ENCODE assay signal across 9 cellular contexts in the genomic region with DNA sequence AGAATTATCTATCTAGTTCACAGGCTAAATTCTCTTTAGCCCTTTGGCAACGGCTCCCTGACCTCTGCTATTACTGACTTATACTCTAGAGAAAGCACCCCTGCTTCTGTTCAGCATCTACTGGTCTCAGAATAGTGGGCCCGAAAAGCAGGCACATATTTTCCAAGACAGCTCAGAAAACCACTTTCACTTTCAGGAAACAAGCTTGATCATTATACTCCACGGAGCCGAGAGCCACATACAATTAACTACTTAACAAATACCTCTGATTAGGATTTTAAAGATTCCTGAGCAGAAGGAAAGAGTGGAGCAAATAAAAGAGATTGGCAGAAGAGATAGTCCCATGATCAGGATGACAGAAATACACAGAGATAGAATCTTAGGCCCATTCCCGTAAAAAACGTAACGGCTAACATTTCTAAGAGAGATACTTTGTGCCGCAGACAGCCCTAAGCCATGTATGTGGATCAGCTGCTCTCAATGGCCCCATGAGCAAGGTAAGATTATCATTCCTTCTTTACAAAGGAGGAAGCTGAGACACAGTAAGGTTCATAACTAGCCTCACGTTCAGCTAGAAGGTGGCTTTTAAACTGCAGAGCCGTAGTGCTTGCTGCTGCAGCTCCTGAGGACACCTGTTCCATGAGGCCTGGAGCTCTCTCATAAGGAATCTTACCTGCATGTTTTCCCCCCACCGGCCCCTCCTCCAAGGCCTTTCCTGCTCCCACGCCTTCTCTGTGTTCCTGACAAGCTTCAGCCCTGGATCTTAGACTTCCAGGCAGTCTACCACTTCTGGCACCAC.
DNase-seq lines count a peak whose midpoint lies in the region; ATAC-seq and TF ChIP-seq lines count a peak whose summit lies in the region.
"Had no signal": no experiment of that assay in that cellular context is flagged by ENCODE, and none has a peak within 500 bp of the region (broad histone marks: within the 10 kb centered on the region; RNA-seq: fewer than 3 reads in every experiment).

No MANE protein-coding gene starts in this region.

- in situ Hi-C loops in SK-MEL-5 (cut with HindIII; ENCODE audit: low pct_unique_long_range_greater_than_20kb, low sequenced_read_pairs), result no loop called here

- intact Hi-C loops in esophagus muscularis mucosa (cut with DNase I), result no loop called here

- H3K4me1 Mint-ChIP-seq in immature natural killer cell, result peaks cover 13 to 26% of the 10 kb centered on the region in 2 donors

- TF ChIP-seq EP300 in esophagus muscularis mucosa (IDR thresholded peaks at IDR 0.05), result no peak

- H3K4me1 ChIP-seq in esophagus muscularis mucosa, result peaks cover 44 to 54% (median 49%) of the 10 kb centered on the region in 4 donors

- ATAC-seq in omental fat pad (ENCODE audit: low FRiP score) (peak; percentile 46), HG03025 (IDR thresholded peaks at IDR 0.05; ENCODE audit: low FRiP score, unreplicated experiment) (no peak)

- no peaks in the 10 kb centered on the region for H3K9me3 ChIP-seq in esophagus muscularis mucosa

- H3K27me3 Mint-ChIP-seq in immature natural killer cell (ENCODE audit: low read depth in 3 of 3), result peaks cover 0 to 7% (median 3%) of the 10 kb centered on the region in 3 donors

- TF ChIP-seq CTCF in AG10803 (conservative IDR thresholded peaks at IDR 0.05; ENCODE audit: low read length), result no peak
- TF ChIP-seq CTCF in esophagus muscularis mucosa (IDR thresholded peaks at IDR 0.05), result no peak
- TF ChIP-seq CTCF in omental fat pad (IDR thresholded peaks at IDR 0.05), result no peak

- H3K4me3 ChIP-seq in AG10803 (ENCODE audit: low read length), result peak overlapping the region; percentile 35
- peak overlapping the region; percentile 11 to 23 (median 15) for H3K4me3 ChIP-seq in esophagus muscularis mucosa

- peak; percentile 36 for DNase-seq in AG10803 (ENCODE audit: low read depth)
- peak; percentile 38 for DNase-seq in SK-MEL-5 (ENCODE audit: low read depth, low spot score)
- no peak for DNase-seq in esophagus muscularis mucosa (ENCODE audit: extremely low spot score)
- no peak for DNase-seq in omental fat pad (ENCODE audit: low spot score)
- no peak for DNase-seq in immature natural killer cell
- no peak for DNase-seq in NCI-H510A (lab: John Stamatoyannopoulos, UW)
- DNase-seq in NCI-H69 (lab: John Stamatoyannopoulos, UW), result no peak
- DNase-seq: DMS53 had no signal

- no peaks in the 10 kb centered on the region for H3K27me3 ChIP-seq in esophagus muscularis mucosa

- TF ChIP-seq POLR2A in esophagus muscularis mucosa (IDR thresholded peaks at IDR 0.05; ENCODE audit: low read depth), result no peak

- no peaks in the 10 kb centered on the region for H3K9me3 Mint-ChIP-seq in immature natural killer cell

- H3K36me3 Mint-ChIP-seq in immature natural killer cell, result no peaks in the 10 kb centered on the region

- WGBS in esophagus muscularis mucosa, result 62% methylated on average over 12 of the region's 12 CpGs

- no peaks in the 10 kb centered on the region for H3K36me3 ChIP-seq in esophagus muscularis mucosa

- peak overlapping the region; percentile 75 to 79 (median 76) for H3K27ac ChIP-seq in esophagus muscularis mucosa (replicated peaks in 1 of 4)

- H3K27ac Mint-ChIP-seq in immature natural killer cell, result no peak overlapping the region

- peak overlapping the region in 1 of 5 donors; percentile 3 for H3K4me3 Mint-ChIP-seq in immature natural killer cell

Comparison
In these comparisons a context has a peak if more than half of its experiments do, and no peak if none do; other contexts are left out.
1. DNase-seq: peak in AG10803 (single experiment) and SK-MEL-5 (single experiment); none in esophagus muscularis mucosa (single experiment), omental fat pad (single experiment), immature natural killer cell (0 of 3), NCI-H510A (single experiment) and NCI-H69 (single experiment).